Comparison of ENCODE assay signal across 8 cellular contexts in genomic region chr4:36385951-36386561, GRCh38.
DNase-seq lines count a peak whose midpoint lies in the region; ATAC-seq and TF ChIP-seq lines count a peak whose summit lies in the region.

No MANE protein-coding gene starts in this region.

- H3K4me3 ChIP-seq in GM12865 (ENCODE audit: low read depth, low read length), result no peak overlapping the region

- DNase-seq in GM12865 (ENCODE audit: low read depth), result peak; percentile 78
- DNase-seq in activated T-cell treated with anti-CD3 and anti-CD28 coated beads, Interleukin-2, amount 50 U/mL, for 24 hours, result no peak
- DNase-seq in stimulated activated naive CD4-positive, alpha-beta T cell (lab: John Stamatoyannopoulos, UW), result peak; percentile 14 to 85 (median 55)
- DNase-seq in amygdala (lab: John Stamatoyannopoulos, UW), result no peak
- DNase-seq in SHP77 (lab: John Stamatoyannopoulos, UW), result no peak
- no peak for DNase-seq in HFFc6

- H3K4me3 Mint-ChIP-seq in activated T-cell treated with anti-CD3 and anti-CD28 coated beads, Interleukin-2, amount 50 U/mL, for 24 hours, result no peak overlapping the region
- H3K4me3 Mint-ChIP-seq in HFFc6, result no peak overlapping the region

- H3K4me1 Mint-ChIP-seq in activated T-cell treated with anti-CD3 and anti-CD28 coated beads, Interleukin-2, amount 50 U/mL, for 24 hours (ENCODE audit: low read depth), result peaks cover 22% of the 10 kb centered on the region
- H3K4me1 Mint-ChIP-seq in HFFc6 (ENCODE audit: low read depth), result no peaks in the 10 kb centered on the region

- no peaks in the 10 kb centered on the region for H3K27me3 Mint-ChIP-seq in activated T-cell treated with anti-CD3 and anti-CD28 coated beads, Interleukin-2, amount 50 U/mL, for 24 hours
- H3K27me3 Mint-ChIP-seq in HFFc6 (ENCODE audit: insufficient read depth), result no peaks in the 10 kb centered on the region

- peak overlapping the region; percentile 78 for H3K27ac Mint-ChIP-seq in activated T-cell treated with anti-CD3 and anti-CD28 coated beads, Interleukin-2, amount 50 U/mL, for 24 hours
- H3K27ac Mint-ChIP-seq in HFFc6, result no peak overlapping the region

- no peak for TF ChIP-seq CTCF in GM12865 (IDR thresholded peaks at IDR 0.05; ENCODE audit: insufficient read depth, low read depth, low read length, missing control alignments)
- no peak for TF ChIP-seq CTCF in HFFc6 (IDR thresholded peaks at IDR 0.05)

- H3K9me3 Mint-ChIP-seq in activated T-cell treated with anti-CD3 and anti-CD28 coated beads, Interleukin-2, amount 50 U/mL, for 24 hours, result no peaks in the 10 kb centered on the region
- peaks cover 21% of the 10 kb centered on the region for H3K9me3 Mint-ChIP-seq in HFFc6

- no peaks in the 10 kb centered on the region for H3K36me3 Mint-ChIP-seq in activated T-cell treated with anti-CD3 and anti-CD28 coated beads, Interleukin-2, amount 50 U/mL, for 24 hours (ENCODE audit: low read depth)
- no peaks in the 10 kb centered on the region for H3K36me3 Mint-ChIP-seq in HFFc6 (ENCODE audit: low read depth)

- ATAC-seq in GM21367 (IDR thresholded peaks at IDR 0.05; ENCODE audit: unreplicated experiment) (peak; percentile 85), HG03521 (IDR thresholded peaks at IDR 0.05; ENCODE audit: unreplicated experiment) (peak; percentile 85)

Comparison
In these comparisons a context has a peak if more than half of its experiments do, and no peak if none do; other contexts are left out.
1. DNase-seq: peak in GM12865 (single experiment) and stimulated activated naive CD4-positive, alpha-beta T cell (6 of 6); none in activated T-cell treated with anti-CD3 and anti-CD28 coated beads, Interleukin-2, amount 50 U/mL, for 24 hours (single experiment), amygdala (0 of 56), SHP77 (0 of 2) and HFFc6 (single experiment).